Comparison of ENCODE assay signal across 8 cellular contexts in genomic region chr18:43596106-43596712, GRCh38.
A peak's percentile ranks its signal among the peaks of the same experiment; 100 is the strongest.
DNase-seq lines count a peak whose midpoint lies in the region; ATAC-seq lines count a peak whose summit lies in the region.

No MANE protein-coding gene starts in this region.

- no peak overlapping the region for H3K4me3 ChIP-seq in mesenchymal stem cell (ENCODE audit: insufficient read depth in 1 of 2, low read depth in 1 of 2, low read length in 2 of 2)
- no peak overlapping the region for H3K4me3 ChIP-seq in H7 (ENCODE audit: insufficient read depth, low read depth, low read length)

- H2AK5ac ChIP-seq in mesenchymal stem cell (ENCODE audit: low read length, severe bottlenecking): no peak overlapping the region

- H2AFZ ChIP-seq in mesenchymal stem cell (ENCODE audit: low read depth, low read length): no peak overlapping the region

- H3K18ac ChIP-seq in mesenchymal stem cell (ENCODE audit: low read depth in 1 of 2, low read length in 2 of 2): no peak overlapping the region

- no peak overlapping the region for H4K91ac ChIP-seq in mesenchymal stem cell (ENCODE audit: low read length)

- no peak overlapping the region for H4K8ac ChIP-seq in mesenchymal stem cell (ENCODE audit: low read length)

- no peaks in the 10 kb centered on the region for H3K27me3 ChIP-seq in mesenchymal stem cell (ENCODE audit: control insufficient read depth in 1 of 2, insufficient read depth in 1 of 2, low read length in 2 of 2)
- H3K27me3 ChIP-seq in H7 (ENCODE audit: control insufficient read depth, insufficient read depth, low read length): no peaks in the 10 kb centered on the region

- H3K14ac ChIP-seq in mesenchymal stem cell (ENCODE audit: low read length in 2 of 2): no peak overlapping the region

- no peak overlapping the region for H2BK120ac ChIP-seq in mesenchymal stem cell (ENCODE audit: low read depth, low read length)

- no peak overlapping the region for H3K4me2 ChIP-seq in mesenchymal stem cell (ENCODE audit: low read length, poor library complexity, severe bottlenecking)

- no peak overlapping the region for H2BK15ac ChIP-seq in mesenchymal stem cell (ENCODE audit: low read depth, poor library complexity, severe bottlenecking)

- ATAC-seq in GM18511 (IDR thresholded peaks at IDR 0.05; ENCODE audit: unreplicated experiment) (peak; percentile 84), HG03039 (IDR thresholded peaks at IDR 0.05; ENCODE audit: unreplicated experiment) (peak; percentile 72), GM19463 (IDR thresholded peaks at IDR 0.05; ENCODE audit: unreplicated experiment) (no peak)

- in situ Hi-C loops in T47D (cut with HindIII; ENCODE audit: low pct_unique_long_range_greater_than_20kb, low sequenced_read_pairs): no loop called here

- H3K4ac ChIP-seq in mesenchymal stem cell (ENCODE audit: low read depth in 1 of 2, low read length in 2 of 2): no peak overlapping the region

- H2BK5ac ChIP-seq in mesenchymal stem cell (ENCODE audit: low read depth, low read length, poor library complexity, severe bottlenecking): no peak overlapping the region

- DNase-seq in A172 (ENCODE audit: low spot score) (peak; percentile 11), NCI-H2107 treated with DMSO at 0.1 percent for 48 hours (lab: John Stamatoyannopoulos, UW; ENCODE audit: unreplicated experiment) (peak; percentile 75), T47D (ENCODE audit: low read depth in 1 of 2, low spot score in 1 of 2) (peak; percentile 38 to 49), mesenchymal stem cell (peak; percentile 31), H7 (no peak)

- WGBS in mesenchymal stem cell: 100% methylated on average over 1 of the region's 3 CpGs

- no peaks in the 10 kb centered on the region for H3K79me1 ChIP-seq in mesenchymal stem cell (replicated peaks; ENCODE audit: low read length, poor library complexity, severe bottlenecking)

- no peaks in the 10 kb centered on the region for H3K9me3 ChIP-seq in mesenchymal stem cell (ENCODE audit: control insufficient read depth, low read length)

- no peak overlapping the region for H3K27ac ChIP-seq in mesenchymal stem cell (ENCODE audit: low read length, poor library complexity, severe bottlenecking)

- H3K36me3 ChIP-seq in mesenchymal stem cell (ENCODE audit: control insufficient read depth in 1 of 2, insufficient read depth in 2 of 2, low read depth in 1 of 2, low read length in 2 of 2) (no peaks in the 10 kb centered on the region), H7 (replicated peaks; ENCODE audit: control insufficient read depth, insufficient read depth, low read length) (no peaks in the 10 kb centered on the region)

- H3K23ac ChIP-seq in mesenchymal stem cell (ENCODE audit: low read length in 2 of 2): no peak overlapping the region

- no peak overlapping the region for H3K9ac ChIP-seq in mesenchymal stem cell (ENCODE audit: low read length)

- no peak overlapping the region for H2BK12ac ChIP-seq in mesenchymal stem cell (ENCODE audit: low read length in 2 of 2)

- H3K4me1 ChIP-seq in mesenchymal stem cell (ENCODE audit: control insufficient read depth, insufficient read depth, low read depth, low read length): no peaks in the 10 kb centered on the region
